24 cellular contexts compared by ENCODE assay signal in genomic region chr10:93790454-93790853, GRCh38. TPM values are rescaled to one million over a fixed set of nuclear protein-coding genes. Genes with fewer than 3 reads are reported as not detected.
A peak's percentile ranks its signal among the peaks of the same experiment; 100 is the strongest.
DNase-seq lines count a peak whose midpoint lies in the region; ATAC-seq and TF ChIP-seq lines count a peak whose summit lies in the region.
"Had no signal": no experiment of that assay in that cellular context is flagged by ENCODE, and none has a peak within 500 bp of the region (broad histone marks: within the 10 kb centered on the region; RNA-seq: fewer than 3 reads in every experiment).

No MANE protein-coding gene starts in this region.

- peaks cover 7% of the 10 kb centered on the region for H3K27me3 Mint-ChIP-seq in GM23338 (ENCODE audit: insufficient read depth, low read depth, poor library complexity)

- TF ChIP-seq EP300 in upper lobe of left lung (IDR thresholded peaks at IDR 0.05): no peak

- H2AFZ ChIP-seq in GM23338 (no peak overlapping the region), smooth muscle cell (ENCODE audit: low read depth) (peak overlapping the region; percentile 85), GM23248 (no peak overlapping the region)

- peak overlapping the region; percentile 19; the same call in 1 of the 3 replicates for H3K4me3 Mint-ChIP-seq in GM23338
- H3K4me3 Mint-ChIP-seq: activated naive CD4-positive, alpha-beta T cell treated with anti-CD3 and anti-CD28 coated beads, Interleukin-2, amount 50 U/mL, for 24 hours; CD8-positive, alpha-beta memory T cell; stimulated activated naive B cell treated with anti-CD40 and anti-IgM and Interleukin-4, amounts not matched to agents 10 μg/mL and 1 μg/mL and 100 μg/mL, for 72 hours had no signal

- H3K79me2 ChIP-seq in GM23338 (replicated peaks; ENCODE audit: insufficient read depth): no peaks in the 10 kb centered on the region
- no peaks in the 10 kb centered on the region for H3K79me2 ChIP-seq in smooth muscle cell (ENCODE audit: low read depth)
- no peaks in the 10 kb centered on the region for H3K79me2 ChIP-seq in GM23248 (ENCODE audit: insufficient read depth)

- no peak overlapping the region for H3K9ac ChIP-seq in smooth muscle cell (ENCODE audit: low read depth)
- no peak overlapping the region for H3K9ac ChIP-seq in GM23248

- peak; percentile 83 for ATAC-seq in GM23338
- no peak for ATAC-seq in sciatic nerve
- no peak for ATAC-seq in upper lobe of left lung (ENCODE audit: low FRiP score in 2 of 2)
- ATAC-seq: activated CD4-positive, CD25-positive, alpha-beta regulatory T cell treated with anti-CD3 and anti-CD28 coated beads, Interleukin-2, amount 50 U/mL, for 24 hours; body of pancreas; HCT116; heart left ventricle; pancreas; stimulated activated naive B cell treated with anti-CD40 and anti-IgM and Interleukin-4, amounts not matched to agents 10 μg/mL and 1 μg/mL and 100 μg/mL, for 72 hours had no signal

- peak overlapping the region; percentile 84 for H3K27ac Mint-ChIP-seq in GM23338
- H3K27ac Mint-ChIP-seq: activated naive CD4-positive, alpha-beta T cell treated with anti-CD3 and anti-CD28 coated beads, Interleukin-2, amount 50 U/mL, for 24 hours; CD8-positive, alpha-beta memory T cell; stimulated activated naive B cell treated with anti-CD40 and anti-IgM and Interleukin-4, amounts not matched to agents 10 μg/mL and 1 μg/mL and 100 μg/mL, for 72 hours had no signal

- H3K9me3 Mint-ChIP-seq in GM23338: no peaks in the 10 kb centered on the region
- H3K9me3 Mint-ChIP-seq: activated naive CD4-positive, alpha-beta T cell treated with anti-CD3 and anti-CD28 coated beads, Interleukin-2, amount 50 U/mL, for 24 hours; stimulated activated naive B cell treated with anti-CD40 and anti-IgM and Interleukin-4, amounts not matched to agents 10 μg/mL and 1 μg/mL and 100 μg/mL, for 72 hours had no signal

- intact Hi-C loops in sciatic nerve (cut with DNase I): no loop called here

- peak overlapping the region; percentile 67 for H3K27ac ChIP-seq in GM23338 (ENCODE audit: low read depth)
- peak overlapping the region; percentile 28 for H3K27ac ChIP-seq in smooth muscle cell (ENCODE audit: low read depth)
- no peak overlapping the region for H3K27ac ChIP-seq in GM23248
- no peak overlapping the region for H3K27ac ChIP-seq in upper lobe of left lung
- H3K27ac ChIP-seq: body of pancreas, colonic mucosa, heart left ventricle, pancreas, thyroid gland had no signal

- H3K36me3 Mint-ChIP-seq in GM23338 (ENCODE audit: low read depth): no peaks in the 10 kb centered on the region; the same call in 2 of the 3 replicates
- H3K36me3 Mint-ChIP-seq: activated naive CD4-positive, alpha-beta T cell treated with anti-CD3 and anti-CD28 coated beads, Interleukin-2, amount 50 U/mL, for 24 hours; CD8-positive, alpha-beta memory T cell; stimulated activated naive B cell treated with anti-CD40 and anti-IgM and Interleukin-4, amounts not matched to agents 10 μg/mL and 1 μg/mL and 100 μg/mL, for 72 hours had no signal

- WGBS in smooth muscle cell (ENCODE audit: low lambda C conversion rate): 16% methylated on average over 2 of the region's 2 CpGs
- 3 to 6% methylated on average over 2 of the region's 2 CpGs for WGBS in GM23248 (ENCODE audit: low coverage in 1 of 2, low lambda C conversion rate in 2 of 2, missing lambda C conversion rate in 2 of 2), 2 experiments
- 43 to 51% methylated on average over 2 of the region's 2 CpGs for WGBS in upper lobe of left lung, 2 donors

- H3K4me3 ChIP-seq in GM23338 (no peak overlapping the region), smooth muscle cell (no peak overlapping the region), GM23248 (no peak overlapping the region), upper lobe of left lung (no peak overlapping the region)
- H3K4me3 ChIP-seq: body of pancreas, colonic mucosa, heart left ventricle, pancreas, thyroid gland had no signal

- TF ChIP-seq CTCF in GM23338 (conservative IDR thresholded peaks at IDR 0.05; ENCODE audit: low read depth in 2 of 2): no peak
- no peak for TF ChIP-seq CTCF in smooth muscle cell (IDR thresholded peaks at IDR 0.05; ENCODE audit: borderline replicate concordance, insufficient read depth, poor library complexity, severe bottlenecking)
- TF ChIP-seq CTCF in upper lobe of left lung (IDR thresholded peaks at IDR 0.05): no peak

- H3K36me3 ChIP-seq in GM23338 (ENCODE audit: insufficient read depth): no peaks in the 10 kb centered on the region
- no peaks in the 10 kb centered on the region for H3K36me3 ChIP-seq in smooth muscle cell (ENCODE audit: low read depth)
- no peaks in the 10 kb centered on the region for H3K36me3 ChIP-seq in GM23248 (ENCODE audit: low read depth)
- no peaks in the 10 kb centered on the region for H3K36me3 ChIP-seq in upper lobe of left lung
- H3K36me3 ChIP-seq: colonic mucosa, heart left ventricle, pancreas, thyroid gland had no signal

- H3K4me1 ChIP-seq in GM23338 (ENCODE audit: insufficient read depth) (peaks cover 25% of the 10 kb centered on the region), smooth muscle cell (ENCODE audit: low read depth) (peaks cover 42% of the 10 kb centered on the region), GM23248 (ENCODE audit: insufficient read depth) (no peaks in the 10 kb centered on the region), upper lobe of left lung (no peaks in the 10 kb centered on the region)
- H3K4me1 ChIP-seq: body of pancreas, colonic mucosa, heart left ventricle, pancreas, thyroid gland had no signal

- no peak for TF ChIP-seq POLR2A in upper lobe of left lung (IDR thresholded peaks at IDR 0.05)

- peak; percentile 51 for DNase-seq in GM23338 (ENCODE audit: low spot score)
- peak; percentile 3 for DNase-seq in amniotic epithelial cell (ENCODE audit: low read depth)
- DNase-seq in left kidney (ENCODE audit: low read depth, low spot score): peak; percentile 32
- DNase-seq in smooth muscle cell (lab: John Stamatoyannopoulos, UW; ENCODE audit: unreplicated experiment): no peak
- DNase-seq in GM23248: no peak
- no peak for DNase-seq in sciatic nerve (ENCODE audit: low spot score)
- no peak for DNase-seq in upper lobe of left lung
- DNase-seq: activated T-cell treated with anti-CD3 and anti-CD28 coated beads, Interleukin-2, amount 50 U/mL, for 48 hours; body of pancreas; CD8-positive, alpha-beta memory T cell; colonic mucosa; heart left ventricle; NCI-H1105 treated with DMSO at 0.1 percent for 48 hours; NCI-H2081 treated with DMSO at 0.1 percent for 48 hours; NCI-H446; pancreas; stimulated activated naive B cell treated with anti-CD40 and anti-IgM and Interleukin-4, amounts not matched to agents 10 μg/mL and 1 μg/mL and 100 μg/mL, for 72 hours; thyroid gland had no signal

- H3K4me2 ChIP-seq in GM23338 (peak overlapping the region; percentile 35), smooth muscle cell (peak overlapping the region; percentile 70), GM23248 (ENCODE audit: unreplicated experiment) (no peak overlapping the region)

- peaks cover 30% of the 10 kb centered on the region for H3K4me1 Mint-ChIP-seq in GM23338
- H3K4me1 Mint-ChIP-seq: activated naive CD4-positive, alpha-beta T cell treated with anti-CD3 and anti-CD28 coated beads, Interleukin-2, amount 50 U/mL, for 24 hours; CD8-positive, alpha-beta memory T cell; stimulated activated naive B cell treated with anti-CD40 and anti-IgM and Interleukin-4, amounts not matched to agents 10 μg/mL and 1 μg/mL and 100 μg/mL, for 72 hours had no signal

- H3K9me2 ChIP-seq in GM23338 (ENCODE audit: insufficient read depth) (no peaks in the 10 kb centered on the region), GM23248 (ENCODE audit: insufficient read depth) (no peaks in the 10 kb centered on the region)

- no peaks in the 10 kb centered on the region for H3K27me3 ChIP-seq in GM23338 (ENCODE audit: insufficient read depth)
- no peaks in the 10 kb centered on the region for H3K27me3 ChIP-seq in smooth muscle cell (ENCODE audit: low read depth)
- peaks cover 19% of the 10 kb centered on the region; the same call in 1 of the 2 replicates for H3K27me3 ChIP-seq in GM23248 (replicated peaks; ENCODE audit: insufficient read depth)
- H3K27me3 ChIP-seq in upper lobe of left lung: no peaks in the 10 kb centered on the region
- H3K27me3 ChIP-seq: body of pancreas, colonic mucosa, pancreas, thyroid gland had no signal

- in situ Hi-C loops in GM23248 (cut with MboI): no loop called here

- H4K20me1 ChIP-seq in GM23338 (replicated peaks; ENCODE audit: insufficient read depth) (no peaks in the 10 kb centered on the region), smooth muscle cell (ENCODE audit: low read depth) (no peaks in the 10 kb centered on the region), GM23248 (ENCODE audit: insufficient read depth) (no peaks in the 10 kb centered on the region)

- H3K9me3 ChIP-seq in smooth muscle cell (replicated peaks; ENCODE audit: low read depth) (no peaks in the 10 kb centered on the region), GM23248 (ENCODE audit: low read depth) (no peaks in the 10 kb centered on the region), upper lobe of left lung (no peaks in the 10 kb centered on the region)
- H3K9me3 ChIP-seq: body of pancreas, colonic mucosa, heart left ventricle, pancreas, thyroid gland had no signal

- H3F3A ChIP-seq in GM23338 (replicated peaks; ENCODE audit: low read depth): no peaks in the 10 kb centered on the region
- H3F3A ChIP-seq in smooth muscle cell (ENCODE audit: low read depth): no peaks in the 10 kb centered on the region
- H3F3A ChIP-seq in GM23248 (ENCODE audit: insufficient read depth): no peaks in the 10 kb centered on the region

TF ChIP-seq in GM23338, 12 proteins besides CTCF, POLR2A, EP300 and RAD21 (continues in another document):
- TF ChIP-seq STAT1 (IDR thresholded peaks at IDR 0.05; ENCODE audit: unreplicated experiment) (no peak), ETS1 (IDR thresholded peaks at IDR 0.05) (no peak)

RNA-seq across cellular contexts. Expression of gene LGI1, which starts 32.7 kb away (rescaled TPM):
- total RNA-seq in GM23338 (2014; rRNA removed; shearing (Covaris generic)): 0.28 TPM in 1 of 2 replicates, not detected in the other
- polyA plus RNA-seq in GM23338 (2016; fragmentation: Nextera tagmentation; extraction: Ambion mirVana) (0.28 and 0.31 TPM in 2 replicates), smooth muscle cell (2.0 TPM in 1 of 2 replicates, not detected in the other), GM23248 (2016; fragmentation: Nextera tagmentation; extraction: Ambion mirVana) (not detected in 2 replicates)
- total RNA-seq in smooth muscle cell (1.2 and 6.7 TPM in 2 replicates), sciatic nerve (19.8 TPM), upper lobe of left lung (not detected)
- not detected in 2 replicates for total RNA-seq in GM23248 (2014; rRNA removed; shearing (Covaris generic))
- total RNA-seq: body of pancreas; CD8-positive, alpha-beta memory T cell; endothelial cell of umbilical vein; myocyte; pancreas; T-helper 2 cell treated with Interferon-gamma antibody and Interleukin-4, amounts not matched to agents 100 ng/mL and 5 ng/mL, for 36 hours; thyroid gland had no signal
- polyA plus RNA-seq: CD8-positive, alpha-beta memory T cell; endothelial cell of umbilical vein had no signal

Comparison
In these comparisons a context has a peak if more than half of its experiments do, and no peak if none do; other contexts are left out.
1. DNase-seq: peak in GM23338 (single experiment), amniotic epithelial cell (single experiment) and left kidney (single experiment); none in smooth muscle cell (single experiment), GM23248 (single experiment), sciatic nerve (single experiment) and upper lobe of left lung (0 of 2).
2. H3K27ac ChIP-seq: peak in GM23338 (single experiment) and smooth muscle cell (single experiment); none in GM23248 (single experiment) and upper lobe of left lung (0 of 4).